Comparison of ENCODE assay signal across 9 cellular contexts in the genomic region with DNA sequence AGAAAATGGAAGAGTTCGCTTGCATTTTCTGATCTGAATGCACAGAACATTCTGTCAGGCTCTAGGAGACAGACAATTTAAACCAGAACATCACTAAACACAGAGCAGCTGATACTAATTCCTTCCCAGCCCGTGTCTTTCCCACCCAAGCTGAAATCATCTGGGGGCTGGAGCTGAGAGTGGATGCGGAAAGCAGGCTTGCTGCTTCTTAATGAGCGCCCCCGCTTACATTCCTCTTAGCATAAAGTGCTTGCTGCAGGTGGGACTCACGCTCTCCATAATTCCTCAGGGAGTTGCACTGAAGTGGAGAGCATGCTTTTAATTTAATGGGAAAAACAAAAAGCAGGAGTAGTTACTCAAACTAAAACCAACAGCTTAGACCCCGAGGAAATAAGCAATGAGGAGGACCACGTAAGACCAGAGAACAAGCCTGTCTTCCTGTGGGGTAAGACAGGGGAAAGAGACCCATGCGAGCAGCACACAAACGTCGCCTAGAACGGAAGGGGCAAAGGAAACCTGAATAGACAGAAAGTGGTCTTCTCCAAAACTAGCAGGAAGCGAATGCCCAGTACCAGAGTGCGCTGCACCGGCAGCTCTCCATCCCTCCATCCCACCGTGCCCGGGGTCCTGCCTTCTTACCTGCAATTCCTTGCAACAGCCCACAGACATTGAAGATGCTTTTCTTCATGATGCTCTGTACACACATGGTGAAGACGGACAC.
DNase-seq lines count a peak whose midpoint lies in the region; ATAC-seq and TF ChIP-seq lines count a peak whose summit lies in the region.
"Had no signal": no experiment of that assay in that cellular context is flagged by ENCODE, and none has a peak within 500 bp of the region (broad histone marks: within the 10 kb centered on the region; RNA-seq: fewer than 3 reads in every experiment).

No MANE protein-coding gene starts in this region.

- peak overlapping the region; percentile 67 for H3K27ac ChIP-seq in OCI-LY1 (ENCODE audit: low read depth, low read length, poor library complexity, severe bottlenecking)
- H3K27ac ChIP-seq in gastrocnemius medialis, result peak overlapping the region in 3 of 4 donors; percentile 42 to 72 (median 45)

- peaks cover 30% of the 10 kb centered on the region for H3K79me2 ChIP-seq in OCI-LY1 (ENCODE audit: insufficient read depth, low read length)

- peak overlapping the region; percentile 62 for H3K9ac ChIP-seq in OCI-LY1 (ENCODE audit: low read length)

- peak; percentile 11 for ATAC-seq in GM21515 (IDR thresholded peaks at IDR 0.05; ENCODE audit: unreplicated experiment)
- ATAC-seq in gastrocnemius medialis, result no peak
- no peak for ATAC-seq in HG02763 (IDR thresholded peaks at IDR 0.05; ENCODE audit: unreplicated experiment)
- ATAC-seq in GM21619 (IDR thresholded peaks at IDR 0.05; ENCODE audit: unreplicated experiment), result no peak
- ATAC-seq in HG03280 (IDR thresholded peaks at IDR 0.05; ENCODE audit: unreplicated experiment), result no peak

- H4K20me1 ChIP-seq in OCI-LY1 (ENCODE audit: insufficient read depth, low read length), result no peaks in the 10 kb centered on the region

- no peaks in the 10 kb centered on the region for H3K9me2 ChIP-seq in OCI-LY1 (ENCODE audit: low read depth, low read length)

- no peak for TF ChIP-seq POLR2A in erythroblast (IDR thresholded peaks at IDR 0.05; ENCODE audit: low read length)
- TF ChIP-seq POLR2A in gastrocnemius medialis (IDR thresholded peaks at IDR 0.05), result no peak

- peak overlapping the region; percentile 74 for H3K4me2 ChIP-seq in OCI-LY1 (ENCODE audit: low read length)

- H3K36me3 ChIP-seq in OCI-LY1 (ENCODE audit: insufficient read depth, low read length), result peaks cover 15% of the 10 kb centered on the region
- H3K36me3 ChIP-seq in gastrocnemius medialis, result no peaks in the 10 kb centered on the region

- intact Hi-C loops in gastrocnemius medialis (cut with DNase I; ENCODE audit: low total_unique reads), result loop anchor here (5.0 kb wide), 2 partner anchors 42 to 63 kb away; no protein-coding TSS in a partner anchor

- H3K4me1 ChIP-seq in OCI-LY1 (ENCODE audit: insufficient read depth, low read length, severe bottlenecking), result peaks cover 88% of the 10 kb centered on the region
- peaks cover 34 to 42% of the 10 kb centered on the region in 2 donors for H3K4me1 ChIP-seq in gastrocnemius medialis

- H3K27me3 ChIP-seq in OCI-LY1 (ENCODE audit: insufficient read depth, low read length) (no peaks in the 10 kb centered on the region), gastrocnemius medialis (no peaks in the 10 kb centered on the region)

- in situ Hi-C loops in gastrocnemius medialis (cut with MboI; ENCODE audit: low sequenced_read_pairs in 4 of 4), result no loop called here

- peak overlapping the region; percentile 65 for H3K4me3 ChIP-seq in OCI-LY1 (ENCODE audit: low read depth, low read length, poor library complexity, severe bottlenecking)
- peak overlapping the region; percentile 53 to 65 (median 54) for H3K4me3 ChIP-seq in gastrocnemius medialis

- no peak for TF ChIP-seq CTCF in OCI-LY1 (IDR thresholded peaks at IDR 0.05; ENCODE audit: low read length)
- TF ChIP-seq CTCF in gastrocnemius medialis (IDR thresholded peaks at IDR 0.05 in 4 of 5, conservative IDR thresholded peaks at IDR 0.05 in 1 of 5), result no peak

- DNase-seq in erythroblast (lab: John Stamatoyannopoulos, UW), result peak; percentile 35 to 52
- DNase-seq in gastrocnemius medialis, result no peak
- DNase-seq in NK-92 (lab: John Stamatoyannopoulos, UW; ENCODE audit: unreplicated experiment), result no peak
- DNase-seq: NCI-H1694 had no signal

- H3K9me3 ChIP-seq in OCI-LY1 (ENCODE audit: low read length) (no peaks in the 10 kb centered on the region), gastrocnemius medialis (no peaks in the 10 kb centered on the region)

- H3F3A ChIP-seq in OCI-LY1 (ENCODE audit: insufficient read depth, low read length), result no peaks in the 10 kb centered on the region

- no peak overlapping the region for H2AFZ ChIP-seq in OCI-LY1 (ENCODE audit: low read length)

Comparison
In these comparisons a context has a peak if more than half of its experiments do, and no peak if none do; other contexts are left out.
1. DNase-seq: peak in erythroblast (2 of 2); none in gastrocnemius medialis (0 of 2) and NK-92 (single experiment).